In genomic region chr12:132194056-132194455, GRCh38 we compare ENCODE assay signal across 12 cellular contexts. TPM values are rescaled to one million over a fixed set of nuclear protein-coding genes. Genes with fewer than 3 reads are reported as not detected.
DNase-seq lines count a peak whose midpoint lies in the region; FAIRE-seq and TF ChIP-seq lines count a peak whose summit lies in the region.
"Had no signal": no experiment of that assay in that cellular context is flagged by ENCODE, and none has a peak within 500 bp of the region (broad histone marks: within the 10 kb centered on the region; RNA-seq: fewer than 3 reads in every experiment).

No MANE protein-coding gene starts in this region.

- no peaks in the 10 kb centered on the region for H4K20me1 ChIP-seq in H9 (ENCODE audit: control insufficient read depth, insufficient read depth, insufficient read length)
- H4K20me1 ChIP-seq in keratinocyte (ENCODE audit: control insufficient read depth, extremely low read depth, insufficient read depth, low read length), result no peaks in the 10 kb centered on the region

- DNase-seq in COLO829 (ENCODE audit: low spot score) (peak; percentile 15), H9 (peak; percentile 67), WERI-Rb-1 (no peak), keratinocyte (ENCODE audit: low read depth, low spot score) (no peak), superior temporal gyrus (ENCODE audit: extremely low spot score) (no peak), EL (no peak), germinal center (ENCODE audit: low spot score) (no peak)
- DNase-seq: activated gamma-delta T cell; HCEC 1CT; NK-92 treated with Interleukin-12 subunit alpha and Interleukin-12 subunit beta, amount 100 ng/mL, for 24 hours; stomach had no signal

- peak; percentile 82 for TF ChIP-seq CTCF in H9 (conservative IDR thresholded peaks at IDR 0.05)
- peak; percentile 67 for TF ChIP-seq CTCF in WERI-Rb-1 (IDR thresholded peaks at IDR 0.05; ENCODE audit: low read depth, low read length)
- peak in 2 of 3 experiments; percentile 36 to 60 for TF ChIP-seq CTCF in keratinocyte (optimal IDR thresholded peaks at IDR 0.05 in 1 of 3, IDR thresholded peaks at IDR 0.05 in 1 of 3, conservative IDR thresholded peaks at IDR 0.05 in 1 of 3; ENCODE audit: extremely low read depth in 1 of 3, insufficient read depth in 2 of 3, low read length in 3 of 3)

- H4K5ac ChIP-seq in H9 (ENCODE audit: insufficient read length, low read depth, low read length), result no peak overlapping the region

- H2BK12ac ChIP-seq in H9 (ENCODE audit: insufficient read length, low read depth, low read length), result no peak overlapping the region

- H2AFZ ChIP-seq in H9 (ENCODE audit: low read length) (no peak overlapping the region), keratinocyte (ENCODE audit: control insufficient read depth, low read length) (no peak overlapping the region)

- H3K27me3 Mint-ChIP-seq in H9 (ENCODE audit: low read depth), result peaks cover 83% of the 10 kb centered on the region
- H3K27me3 Mint-ChIP-seq: naive thymus-derived CD8-positive, alpha-beta T cell had no signal

- H3K27ac ChIP-seq in H9 (ENCODE audit: insufficient read length, low read depth, low read length) (no peak overlapping the region), WERI-Rb-1 (no peak overlapping the region), keratinocyte (ENCODE audit: control insufficient read depth, insufficient read depth, low read length) (no peak overlapping the region)
- H3K27ac ChIP-seq: stomach had no signal

- H3K23ac ChIP-seq in H9 (ENCODE audit: insufficient read length, low read depth, low read length), result no peak overlapping the region

- H3K56ac ChIP-seq in H9 (ENCODE audit: insufficient read length, low read depth, low read length), result no peak overlapping the region

- H3K4me2 ChIP-seq in H9 (ENCODE audit: insufficient read depth, insufficient read length, low read length) (no peak overlapping the region), keratinocyte (ENCODE audit: control insufficient read depth, extremely low read depth, insufficient read depth, low read depth, low read length) (no peak overlapping the region)

- H3K9ac ChIP-seq in H9 (ENCODE audit: extremely low read depth, insufficient read length, low read length) (no peak overlapping the region), keratinocyte (ENCODE audit: control insufficient read depth, extremely low read depth, insufficient read depth, low read length) (no peak overlapping the region)

- no peak overlapping the region for H3K27ac Mint-ChIP-seq in H9

- no peak overlapping the region for H3K4me3 Mint-ChIP-seq in H9

- no peak overlapping the region for H4K8ac ChIP-seq in H9 (replicated peaks; ENCODE audit: insufficient read length, low read depth, low read length)

- no peak overlapping the region for H3K18ac ChIP-seq in H9 (ENCODE audit: insufficient read length, low read depth, low read length)

- H3K4me1 ChIP-seq in H9 (ENCODE audit: insufficient read depth, low read length) (no peaks in the 10 kb centered on the region), keratinocyte (ENCODE audit: control insufficient read depth, extremely low read depth, insufficient read depth, low read length) (peaks cover 3% of the 10 kb centered on the region)

- no peak overlapping the region for H3K14ac ChIP-seq in H9 (ENCODE audit: insufficient read depth, low read length)

- no peaks in the 10 kb centered on the region for H3K9me1 ChIP-seq in keratinocyte (ENCODE audit: control insufficient read depth, extremely low read depth, insufficient read depth, low read length)

- no CpG with 5 or more reads among the region's 10 CpGs for WGBS in H9 (ENCODE audit: extremely low coverage, insufficient read length, low lambda C conversion rate)

- H3K27me3 ChIP-seq in H9 (ENCODE audit: insufficient read depth, low read length) (peaks cover 6% of the 10 kb centered on the region; the same call in 1 of the 2 replicates), WERI-Rb-1 (ENCODE audit: insufficient read depth, low read depth, severe bottlenecking) (no peaks in the 10 kb centered on the region), keratinocyte (ENCODE audit: control insufficient read depth, extremely low read depth, insufficient read depth, low read length) (no peaks in the 10 kb centered on the region)

- no peak overlapping the region for H2BK15ac ChIP-seq in H9 (ENCODE audit: low read depth, low read length)

- no peak overlapping the region for H2AK5ac ChIP-seq in H9 (ENCODE audit: insufficient read length, low read length)

- peaks cover 4 to 12% (median 9%) of the 10 kb centered on the region in 3 experiments; a peak in 5 of 7 replicates for H3K36me3 Mint-ChIP-seq in H9 (ENCODE audit: insufficient read depth in 1 of 3, low read depth in 3 of 3)

- no peaks in the 10 kb centered on the region for H3K79me1 ChIP-seq in H9 (ENCODE audit: insufficient read depth, low read depth, low read length, poor library complexity, severe bottlenecking)

- H3K23me2 ChIP-seq in H9 (ENCODE audit: insufficient read length, low read depth, low read length, poor library complexity, severe bottlenecking), result peaks cover 11% of the 10 kb centered on the region

- peaks cover 3 to 6% of the 10 kb centered on the region in 2 experiments for H3K4me1 Mint-ChIP-seq in H9

- no peak overlapping the region for H2BK20ac ChIP-seq in H9 (ENCODE audit: low read depth, low read length, poor library complexity, severe bottlenecking)

- no peak overlapping the region for H3K4me3 ChIP-seq in WERI-Rb-1 (ENCODE audit: low read depth, low read length)
- H3K4me3 ChIP-seq in keratinocyte (ENCODE audit: control insufficient read depth in 2 of 3, extremely low read depth in 1 of 3, insufficient read depth in 2 of 3, low read depth in 1 of 3, low read length in 3 of 3), result no peak overlapping the region
- H3K4me3 ChIP-seq: stomach had no signal

- H3T11ph ChIP-seq in H9 (ENCODE audit: low read length), result no peak overlapping the region

- no peak overlapping the region for H2BK5ac ChIP-seq in H9 (ENCODE audit: insufficient read length, low read length)

- no peak for FAIRE-seq in keratinocyte (lab: Jason Lieb, UNC)

- H3K9me3 Mint-ChIP-seq in H9, result peaks cover 14 to 20% of the 10 kb centered on the region in 2 experiments

- dilution Hi-C loops in keratinocyte (cut with MboI; ENCODE audit: extremely low pct_ligation_motif_present, low sequenced_read_pairs), result no loop called here

- H4K91ac ChIP-seq in H9 (ENCODE audit: insufficient read length, low read depth, low read length), result no peak overlapping the region

- H3K9me3 ChIP-seq in H9 (ENCODE audit: control insufficient read depth, low read depth, low read length) (peaks cover 8% of the 10 kb centered on the region), WERI-Rb-1 (ENCODE audit: severe bottlenecking) (peaks cover 4% of the 10 kb centered on the region), keratinocyte (ENCODE audit: control insufficient read depth, low read depth, low read length) (peaks cover 9% of the 10 kb centered on the region)

- H3K36me3 ChIP-seq in WERI-Rb-1 (no peaks in the 10 kb centered on the region), keratinocyte (ENCODE audit: control insufficient read depth in 2 of 2, extremely low read depth in 1 of 2, insufficient read depth in 2 of 2, low read length in 2 of 2) (no peaks in the 10 kb centered on the region)
- H3K36me3 ChIP-seq: stomach had no signal

- H3K79me2 ChIP-seq in H9 (ENCODE audit: insufficient read depth, low read length) (no peaks in the 10 kb centered on the region), keratinocyte (ENCODE audit: control insufficient read depth, insufficient read depth, low read length) (no peaks in the 10 kb centered on the region)

- no peak overlapping the region for H3K4ac ChIP-seq in H9 (ENCODE audit: low read depth, low read length)

- no peak overlapping the region for H2BK120ac ChIP-seq in H9 (ENCODE audit: low read depth, low read length, poor library complexity, severe bottlenecking)

RNA-seq across cellular contexts. Expression of gene NOC4L, which starts 49.8 kb away (rescaled TPM):
- 36.5 and 36.9 TPM in 2 replicates for total RNA-seq in H9 (2021)
- polyA plus RNA-seq in keratinocyte, result 3.7 to 7.4 TPM (median 3.8 TPM) in 3 replicates
- polyA plus RNA-seq in keratinocyte (2011; ENCODE audit: low read depth), result 3.8 TPM
- polyA plus RNA-seq in keratinocyte (2011; cell fraction: cytosol; rRNA removed), result 4.0 and 8.6 TPM in 2 replicates
- polyA plus RNA-seq in keratinocyte (2011; cell fraction: nucleus; rRNA removed), result 6.9 and 9.7 TPM in 2 replicates
- polyA plus RNA-seq in keratinocyte (2012; ENCODE audit: low replicate concordance), result 13.9 and 20.1 TPM in 2 replicates
- polyA minus RNA-seq in keratinocyte, result 3.2 to 15.6 TPM (median 3.9 TPM) in 3 replicates
- 9.2 TPM for polyA minus RNA-seq in keratinocyte (2011; cell fraction: cytosol; rRNA and poly(A)+ RNA removed)
- 3.8 and 5.9 TPM in 2 replicates for polyA minus RNA-seq in keratinocyte (2011; cell fraction: nucleus; rRNA and poly(A)+ RNA removed)

RNA-seq across cellular contexts. Expression of gene DDX51, which starts 49.9 kb away (rescaled TPM):
- 37.9 and 38.0 TPM in 2 replicates for total RNA-seq in H9 (2021)
- polyA plus RNA-seq in keratinocyte, result 7.4 to 11.6 TPM (median 10.1 TPM) in 3 replicates
- 4.4 TPM for polyA plus RNA-seq in keratinocyte (2011; ENCODE audit: low read depth)
- polyA plus RNA-seq in keratinocyte (2011; cell fraction: cytosol; rRNA removed), result 3.2 and 7.9 TPM in 2 replicates
- polyA plus RNA-seq in keratinocyte (2011; cell fraction: nucleus; rRNA removed), result 25.0 and 31.7 TPM in 2 replicates
- polyA plus RNA-seq in keratinocyte (2012; ENCODE audit: low replicate concordance), result 8.2 and 13.8 TPM in 2 replicates
- polyA minus RNA-seq in keratinocyte, result 7.7 to 15.2 TPM (median 8.5 TPM) in 3 replicates
- polyA minus RNA-seq in keratinocyte (2011; cell fraction: cytosol; rRNA and poly(A)+ RNA removed), result 16.7 TPM
- 11.1 and 11.7 TPM in 2 replicates for polyA minus RNA-seq in keratinocyte (2011; cell fraction: nucleus; rRNA and poly(A)+ RNA removed)

Comparison
In these comparisons a context has a peak if more than half of its experiments do, and no peak if none do; other contexts are left out.
1. DNase-seq: peak in COLO829 (single experiment) and H9 (single experiment); none in WERI-Rb-1 (single experiment), keratinocyte (single experiment), superior temporal gyrus (single experiment), EL (single experiment) and germinal center (single experiment).
2. Peak in every context shown above with its lines, with median percentiles within 50 percentile points of each other: CTCF ChIP-seq.